Comparison of ENCODE assay signal across 30 cellular contexts in the genomic region with DNA sequence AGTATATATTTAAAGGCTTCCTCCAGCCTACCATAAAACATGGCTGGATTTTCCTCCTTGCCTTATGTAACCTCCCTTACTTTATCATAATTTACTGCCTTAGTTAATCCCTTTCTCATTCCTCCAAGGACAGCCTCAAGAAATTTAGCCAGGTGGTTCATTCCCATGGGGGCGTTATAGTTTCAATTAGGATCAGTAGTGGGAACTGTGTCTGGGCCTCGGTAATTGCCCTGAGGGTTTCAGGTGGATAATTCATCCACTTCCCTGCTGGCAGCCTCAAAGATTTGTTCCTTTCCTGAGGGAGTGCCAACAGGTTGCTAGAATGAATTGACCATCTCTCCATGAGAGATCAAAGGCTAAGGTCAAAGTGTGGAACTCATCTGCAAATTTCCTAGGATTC. TPM values are rescaled to one million over a fixed set of nuclear protein-coding genes. Genes with fewer than 3 reads are reported as not detected.
"Had no signal": no experiment of that assay in that cellular context is flagged by ENCODE, and none has a peak within 500 bp of the region (broad histone marks: within the 10 kb centered on the region; RNA-seq: fewer than 3 reads in every experiment).

No MANE protein-coding gene starts in this region.

- H3K36me3 Mint-ChIP-seq: activated naive CD4-positive, alpha-beta T cell treated with anti-CD3 and anti-CD28 coated beads, Interleukin-2, amount 10 ng/mL, durations not matched to agents 7 days and 5 days had no signal

- DNase-seq: activated CD4-positive, alpha-beta T cell treated with anti-CD3 and anti-CD28 coated beads for 4 hours; activated CD4-positive, alpha-beta T cell treated with anti-CD3 and anti-CD28 coated beads, Interleukin-2, amount 50 U/mL, for 48 hours; activated CD8-positive, alpha-beta memory T cell treated with anti-CD3 and anti-CD28 coated beads for 24 hours; activated gamma-delta T cell; activated naive CD4-positive, alpha-beta T cell treated with anti-CD3 and anti-CD28 coated beads, Interleukin-2, amount 10 ng/mL, durations not matched to agents 7 days and 5 days; activated naive CD8-positive, alpha-beta T cell treated with anti-CD3 and anti-CD28 coated beads, Interleukin-2, amount 10 ng/mL, durations not matched to agents 7 days and 5 days; brain microvascular endothelial cell; cortex of kidney; effector memory CD8-positive, alpha-beta T cell; erythroblast; gastrocnemius medialis; glutamatergic neuron; left ventricle myocardium inferior; mucosa of descending colon; ovary; retina; stimulated activated CD4-positive, alpha-beta T cell treated with anti-CD3 and anti-CD28 coated beads, Interleukin-15, amount 100 ng/mL, for 24 hours; stimulated activated CD4-positive, alpha-beta T cell treated with anti-CD3 and anti-CD28 coated beads, Interleukin-2, amount 100 ng/mL, for 24 hours; stimulated activated naive CD4-positive, alpha-beta T cell; testis; transverse colon had no signal

- H3K9me3 ChIP-seq: ascending aorta, gastrocnemius medialis, left ventricle myocardium inferior, mucosa of descending colon, ovary, prostate gland, testis, transverse colon had no signal

- H3K27ac ChIP-seq: ascending aorta, brain microvascular endothelial cell, gastrocnemius medialis, left ventricle myocardium inferior, ovary, prostate gland, testis, transverse colon had no signal

- H3K4me3 Mint-ChIP-seq: activated naive CD4-positive, alpha-beta T cell treated with anti-CD3 and anti-CD28 coated beads, Interleukin-2, amount 10 ng/mL, durations not matched to agents 7 days and 5 days; activated naive CD8-positive, alpha-beta T cell treated with anti-CD3 and anti-CD28 coated beads, Interleukin-2, amount 10 ng/mL, durations not matched to agents 7 days and 5 days had no signal

- H3K27ac Mint-ChIP-seq: activated naive CD4-positive, alpha-beta T cell treated with anti-CD3 and anti-CD28 coated beads, Interleukin-2, amount 10 ng/mL, durations not matched to agents 7 days and 5 days; activated naive CD8-positive, alpha-beta T cell treated with anti-CD3 and anti-CD28 coated beads, Interleukin-2, amount 10 ng/mL, durations not matched to agents 7 days and 5 days; effector memory CD8-positive, alpha-beta T cell; nephron had no signal

- ATAC-seq: effector memory CD8-positive, alpha-beta T cell; gastrocnemius medialis; mucosa of descending colon had no signal

- H3K27me3 Mint-ChIP-seq: activated naive CD4-positive, alpha-beta T cell treated with anti-CD3 and anti-CD28 coated beads, Interleukin-2, amount 10 ng/mL, durations not matched to agents 7 days and 5 days; activated naive CD8-positive, alpha-beta T cell treated with anti-CD3 and anti-CD28 coated beads, Interleukin-2, amount 10 ng/mL, durations not matched to agents 7 days and 5 days; effector memory CD8-positive, alpha-beta T cell had no signal

- H3K9me3 Mint-ChIP-seq: activated naive CD4-positive, alpha-beta T cell treated with anti-CD3 and anti-CD28 coated beads, Interleukin-2, amount 10 ng/mL, durations not matched to agents 7 days and 5 days; activated naive CD8-positive, alpha-beta T cell treated with anti-CD3 and anti-CD28 coated beads, Interleukin-2, amount 10 ng/mL, durations not matched to agents 7 days and 5 days; effector memory CD8-positive, alpha-beta T cell; nephron had no signal

- H3K36me3 ChIP-seq: ascending aorta, brain microvascular endothelial cell, gastrocnemius medialis, left ventricle myocardium inferior, ovary, prostate gland, transverse colon had no signal

- H3K27me3 ChIP-seq: ascending aorta, gastrocnemius medialis, ovary, testis, transverse colon had no signal

- H3K4me3 ChIP-seq: ascending aorta, gastrocnemius medialis, left ventricle myocardium inferior, mucosa of descending colon, ovary, prostate gland, testis, transverse colon had no signal

- H3K4me1 ChIP-seq: prostate gland had no signal

RNA-seq across cellular contexts. Expression of a gene that starts 54.9 kb away (rescaled TPM):
- total RNA-seq: activated naive CD8-positive, alpha-beta T cell treated with anti-CD3 and anti-CD28 coated beads, Interleukin-2, amount 10 ng/mL, durations not matched to agents 7 days and 5 days; ascending aorta; cardiac septum; chondrocyte; gastrocnemius medialis; left ventricle myocardium inferior; lung microvascular endothelial cell; mesenteric fat pad; mucosa of descending colon; myocyte; ovary; T-helper 2 cell treated with Interferon-gamma antibody and Interleukin-4, amounts not matched to agents 100 ng/mL and 5 ng/mL, for 36 hours; transverse colon had no signal
- polyA plus RNA-seq: ovary had no signal
